12 cellular contexts compared by ENCODE assay signal in genomic region chr1:171468120-171468790, GRCh38. TPM values are rescaled to one million over a fixed set of nuclear protein-coding genes. Genes with fewer than 3 reads are reported as not detected.
DNase-seq lines count a peak whose midpoint lies in the region; ATAC-seq and TF ChIP-seq lines count a peak whose summit lies in the region.
"Had no signal": no experiment of that assay in that cellular context is flagged by ENCODE, and none has a peak within 500 bp of the region (broad histone marks: within the 10 kb centered on the region; RNA-seq: fewer than 3 reads in every experiment).

No MANE protein-coding gene starts in this region.

- H3K4me3 Mint-ChIP-seq in activated CD4-positive, alpha-beta T cell treated with anti-CD3 and anti-CD28 coated beads, Interleukin-2, amount 10 ng/mL, durations not matched to agents 24 days and 14 days: no peak overlapping the region
- no peak overlapping the region for H3K4me3 Mint-ChIP-seq in activated naive CD4-positive, alpha-beta T cell treated with anti-CD3 and anti-CD28 coated beads for 36 hours
- H3K4me3 Mint-ChIP-seq: memory B cell had no signal

- no peaks in the 10 kb centered on the region for H3K9me3 ChIP-seq in gastroesophageal sphincter

- TF ChIP-seq POLR2A in gastroesophageal sphincter (IDR thresholded peaks at IDR 0.05): no peak

- H3K4me3 ChIP-seq in gastroesophageal sphincter: no peak overlapping the region

- TF ChIP-seq CTCF in GM10248 (IDR thresholded peaks at IDR 0.05; ENCODE audit: control extremely low read depth, extremely low read depth, low read depth, missing control alignments): no peak
- no peak for TF ChIP-seq CTCF in gastroesophageal sphincter (IDR thresholded peaks at IDR 0.05)

- 33 to 36% methylated on average over 2 to 3 of the region's 4 CpGs for WGBS in gastroesophageal sphincter (ENCODE audit: low coverage in 1 of 2), 2 donors

- intact Hi-C loops in activated CD4-positive, alpha-beta T cell treated with anti-CD3 and anti-CD28 coated beads, Interleukin-2, amount 10 ng/mL, durations not matched to agents 24 days and 14 days (cut with micrococcal nuclease): no loop called here
- intact Hi-C loops in activated naive CD4-positive, alpha-beta T cell treated with anti-CD3 and anti-CD28 coated beads for 36 hours (cut with micrococcal nuclease): no loop called here

- H3K4me1 Mint-ChIP-seq in activated CD4-positive, alpha-beta T cell treated with anti-CD3 and anti-CD28 coated beads, Interleukin-2, amount 10 ng/mL, durations not matched to agents 24 days and 14 days: no peaks in the 10 kb centered on the region
- H3K4me1 Mint-ChIP-seq in activated naive CD4-positive, alpha-beta T cell treated with anti-CD3 and anti-CD28 coated beads for 36 hours (ENCODE audit: low read depth): no peaks in the 10 kb centered on the region
- H3K4me1 Mint-ChIP-seq: memory B cell had no signal

- peaks cover 0 to 13% (median 0%) of the 10 kb centered on the region in 3 donors for H3K4me1 ChIP-seq in gastroesophageal sphincter

- POLR2A ChIA-PET in GM10248 (lab: Yijun Ruan, JAX): interaction anchor here (0.7 kb wide), 1 partner anchor 9 kb away, joined by 13 read pairs; no protein-coding TSS in a partner anchor

- TF ChIP-seq EP300 in gastroesophageal sphincter (IDR thresholded peaks at IDR 0.05): no peak

- peak overlapping the region in 1 of 4 donors; percentile 54 for H3K27ac ChIP-seq in gastroesophageal sphincter
- H3K27ac ChIP-seq: VCaP had no signal

- H3K36me3 Mint-ChIP-seq in activated CD4-positive, alpha-beta T cell treated with anti-CD3 and anti-CD28 coated beads, Interleukin-2, amount 10 ng/mL, durations not matched to agents 24 days and 14 days (ENCODE audit: low read depth): no peaks in the 10 kb centered on the region
- no peaks in the 10 kb centered on the region for H3K36me3 Mint-ChIP-seq in activated naive CD4-positive, alpha-beta T cell treated with anti-CD3 and anti-CD28 coated beads for 36 hours (ENCODE audit: low read depth)
- H3K36me3 Mint-ChIP-seq: memory B cell had no signal

- CTCF ChIA-PET in GM10248 (lab: Yijun Ruan, JAX): interaction anchor here (1.8 kb wide), 1 partner anchor 17 kb away, joined by 7 read pairs; the partner anchor contains the start of gene PRRC2C
- CTCF ChIA-PET in activated naive CD4-positive, alpha-beta T cell treated with anti-CD3 and anti-CD28 coated beads for 36 hours (lab: Charles Lee): no interaction called here

- H3K27me3 ChIP-seq in gastroesophageal sphincter: no peaks in the 10 kb centered on the region

- no peaks in the 10 kb centered on the region for H3K36me3 ChIP-seq in gastroesophageal sphincter

- no peaks in the 10 kb centered on the region for H3K9me3 Mint-ChIP-seq in activated CD4-positive, alpha-beta T cell treated with anti-CD3 and anti-CD28 coated beads, Interleukin-2, amount 10 ng/mL, durations not matched to agents 24 days and 14 days
- no peaks in the 10 kb centered on the region for H3K9me3 Mint-ChIP-seq in activated naive CD4-positive, alpha-beta T cell treated with anti-CD3 and anti-CD28 coated beads for 36 hours

- H3K27me3 Mint-ChIP-seq in activated CD4-positive, alpha-beta T cell treated with anti-CD3 and anti-CD28 coated beads, Interleukin-2, amount 10 ng/mL, durations not matched to agents 24 days and 14 days: peaks cover 5% of the 10 kb centered on the region
- H3K27me3 Mint-ChIP-seq in activated naive CD4-positive, alpha-beta T cell treated with anti-CD3 and anti-CD28 coated beads for 36 hours (ENCODE audit: low read depth): no peaks in the 10 kb centered on the region
- H3K27me3 Mint-ChIP-seq: memory B cell had no signal

- H3K27ac Mint-ChIP-seq in activated CD4-positive, alpha-beta T cell treated with anti-CD3 and anti-CD28 coated beads, Interleukin-2, amount 10 ng/mL, durations not matched to agents 24 days and 14 days: no peak overlapping the region
- H3K27ac Mint-ChIP-seq in activated naive CD4-positive, alpha-beta T cell treated with anti-CD3 and anti-CD28 coated beads for 36 hours: no peak overlapping the region
- H3K27ac Mint-ChIP-seq: memory B cell had no signal

- DNase-seq in GM10248 (ENCODE audit: extremely low spot score) (peak; percentile 47), HT1080 (ENCODE audit: low read depth) (peak; percentile 68), NCI-H82 treated with DMSO at 0.1 percent for 48 hours (lab: John Stamatoyannopoulos, UW; ENCODE audit: unreplicated experiment) (no peak), activated gamma-delta T cell treated with Interleukin-2 at 50 U/mL for 16 hours (no peak)
- DNase-seq in activated CD4-positive, alpha-beta T cell treated with anti-CD3 and anti-CD28 coated beads, Interleukin-2, amount 10 ng/mL, durations not matched to agents 24 days and 14 days: no peak
- DNase-seq in activated naive CD4-positive, alpha-beta T cell treated with anti-CD3 and anti-CD28 coated beads for 36 hours: no peak
- DNase-seq: GDM1, KG1 had no signal

- peak; percentile 87 for ATAC-seq in GM21723 (IDR thresholded peaks at IDR 0.05; ENCODE audit: unreplicated experiment)
- peak; percentile 63 for ATAC-seq in gastroesophageal sphincter

RNA-seq across cellular contexts. Expression of gene PRRC2C, which starts 17.1 kb away (rescaled TPM):
- total RNA-seq in HT1080 (2014; rRNA removed; shearing (Covaris generic)): 46.7 and 56.4 TPM in 2 replicates
- polyA plus RNA-seq in HT1080 (2015; cell fraction: cytosol; rRNA removed): 30.9 and 42.1 TPM in 2 replicates
- 259 and 264 TPM in 2 replicates for polyA plus RNA-seq in HT1080 (2015; cell fraction: nucleus; rRNA removed)
- 10 to 100 TPM; 52.0 to 79.2 (median 74.4) TPM for total RNA-seq in gastroesophageal sphincter
- total RNA-seq in activated CD4-positive, alpha-beta T cell treated with anti-CD3 and anti-CD28 coated beads, Interleukin-2, amount 10 ng/mL, durations not matched to agents 24 days and 14 days: 278 TPM in 2 replicates
- 100 to 1,000 TPM; 199 to 206 TPM for total RNA-seq in activated naive CD4-positive, alpha-beta T cell treated with anti-CD3 and anti-CD28 coated beads for 36 hours

Comparison
In these comparisons a context has a peak if more than half of its experiments do, and no peak if none do; other contexts are left out.
1. DNase-seq: peak in GM10248 (single experiment) and HT1080 (single experiment); none in NCI-H82 treated with DMSO at 0.1 percent for 48 hours (single experiment), activated gamma-delta T cell treated with Interleukin-2 at 50 U/mL for 16 hours (single experiment), activated CD4-positive, alpha-beta T cell treated with anti-CD3 and anti-CD28 coated beads, Interleukin-2, amount 10 ng/mL, durations not matched to agents 24 days and 14 days (single experiment) and activated naive CD4-positive, alpha-beta T cell treated with anti-CD3 and anti-CD28 coated beads for 36 hours (single experiment).